In the genomic region with DNA sequence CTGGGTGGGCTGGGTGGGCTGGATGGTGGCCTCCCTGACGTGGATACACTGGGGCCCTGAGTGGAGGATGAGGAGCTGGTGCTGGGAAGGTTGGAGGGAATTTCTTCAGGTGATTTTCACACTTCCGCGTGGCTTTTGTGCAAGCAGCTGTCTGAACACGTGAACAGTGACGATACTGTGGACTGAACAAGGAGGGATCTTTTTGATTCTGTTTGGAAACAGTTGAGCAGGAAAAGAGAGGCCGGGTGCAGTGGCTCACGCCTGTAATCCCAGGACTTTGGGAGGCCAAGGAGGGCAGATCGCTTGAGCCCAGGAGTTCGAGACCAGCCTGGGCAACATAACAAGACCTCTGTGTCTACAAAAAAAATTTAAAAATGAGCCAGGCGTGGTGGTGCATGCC, we compare ENCODE assay signal across 26 cellular contexts. TPM values are rescaled to one million over a fixed set of nuclear protein-coding genes. Genes with fewer than 3 reads are reported as not detected.
"Had no signal": no experiment of that assay in that cellular context is flagged by ENCODE, and none has a peak within 500 bp of the region (broad histone marks: within the 10 kb centered on the region; RNA-seq: fewer than 3 reads in every experiment).

No MANE protein-coding gene starts in this region.

- FAIRE-seq: islet of Langerhans, pancreas had no signal

- ATAC-seq: activated CD4-positive, alpha-beta T cell treated with anti-CD3 and anti-CD28 coated beads for 36 hours; activated T-helper 17 cell treated with anti-CD3 and anti-CD28 coated beads, Interleukin-2, amount 50 U/mL, for 72 hours; gastrocnemius medialis; left cardiac atrium; naive thymus-derived CD4-positive, alpha-beta T cell; stimulated activated effector memory CD8-positive, alpha-beta T cell treated with anti-CD3 and anti-CD28 coated beads, Interleukin-12 subunit alpha, Interleukin-12 subunit beta, amount 100 ng/mL, for 72 hours; stimulated activated naive CD8-positive, alpha-beta T cell treated with anti-CD3 and anti-CD28 coated beads, Interleukin-15, amount 100 ng/mL, for 72 hours had no signal

- H3K27ac Mint-ChIP-seq: activated B cell treated with CpG ODN at 0.5 μM for 24 hours; activated CD4-positive, alpha-beta T cell treated with anti-CD3 and anti-CD28 coated beads for 36 hours; activated naive CD8-positive, alpha-beta T cell treated with anti-CD3 and anti-CD28 coated beads for 36 hours; activated T-cell treated with anti-CD3 and anti-CD28 coated beads, Interleukin-2, amount 50 U/mL, for 24 hours; activated T-helper 17 cell treated with anti-CD3 and anti-CD28 coated beads, Interleukin-2, amount 50 U/mL, for 72 hours; endodermal cell; stimulated activated effector memory CD8-positive, alpha-beta T cell treated with anti-CD3 and anti-CD28 coated beads, Interleukin-12 subunit alpha, Interleukin-12 subunit beta, amount 100 ng/mL, for 72 hours; T-helper 1 cell treated with Interleukin-12 subunit alpha and Interleukin-12 subunit beta and Interleukin-4 antibody, amounts not matched to agents 30 μg/mL and 1 μg/mL, for 36 hours had no signal

- H3K27me3 Mint-ChIP-seq: activated B cell treated with CpG ODN at 0.5 μM for 24 hours; activated CD4-positive, alpha-beta T cell treated with anti-CD3 and anti-CD28 coated beads for 36 hours; activated naive CD8-positive, alpha-beta T cell treated with anti-CD3 and anti-CD28 coated beads for 36 hours; activated T-cell treated with anti-CD3 and anti-CD28 coated beads, Interleukin-2, amount 50 U/mL, for 24 hours; activated T-helper 17 cell treated with anti-CD3 and anti-CD28 coated beads, Interleukin-2, amount 50 U/mL, for 72 hours; naive thymus-derived CD4-positive, alpha-beta T cell; stimulated activated naive CD8-positive, alpha-beta T cell treated with anti-CD3 and anti-CD28 coated beads, Interleukin-15, amount 100 ng/mL, for 72 hours had no signal

- H3K4me3 Mint-ChIP-seq: activated B cell treated with CpG ODN at 0.5 μM for 24 hours; activated CD4-positive, alpha-beta T cell treated with anti-CD3 and anti-CD28 coated beads for 36 hours; activated naive CD8-positive, alpha-beta T cell treated with anti-CD3 and anti-CD28 coated beads for 36 hours; activated T-cell treated with anti-CD3 and anti-CD28 coated beads, Interleukin-2, amount 50 U/mL, for 24 hours; activated T-helper 17 cell treated with anti-CD3 and anti-CD28 coated beads, Interleukin-2, amount 50 U/mL, for 72 hours; endodermal cell; naive thymus-derived CD4-positive, alpha-beta T cell; stimulated activated effector memory CD8-positive, alpha-beta T cell treated with anti-CD3 and anti-CD28 coated beads, Interleukin-12 subunit alpha, Interleukin-12 subunit beta, amount 100 ng/mL, for 72 hours; stimulated activated naive CD8-positive, alpha-beta T cell treated with anti-CD3 and anti-CD28 coated beads, Interleukin-15, amount 100 ng/mL, for 72 hours; T-helper 1 cell treated with Interleukin-12 subunit alpha and Interleukin-12 subunit beta and Interleukin-4 antibody, amounts not matched to agents 30 μg/mL and 1 μg/mL, for 36 hours had no signal

- H3K4me1 Mint-ChIP-seq: activated B cell treated with CpG ODN at 0.5 μM for 24 hours; activated CD4-positive, alpha-beta T cell treated with anti-CD3 and anti-CD28 coated beads for 36 hours; activated naive CD8-positive, alpha-beta T cell treated with anti-CD3 and anti-CD28 coated beads for 36 hours; activated T-helper 17 cell treated with anti-CD3 and anti-CD28 coated beads, Interleukin-2, amount 50 U/mL, for 72 hours; endodermal cell; naive thymus-derived CD4-positive, alpha-beta T cell; stimulated activated effector memory CD8-positive, alpha-beta T cell treated with anti-CD3 and anti-CD28 coated beads, Interleukin-12 subunit alpha, Interleukin-12 subunit beta, amount 100 ng/mL, for 72 hours; stimulated activated naive CD8-positive, alpha-beta T cell treated with anti-CD3 and anti-CD28 coated beads, Interleukin-15, amount 100 ng/mL, for 72 hours had no signal

- H3K36me3 Mint-ChIP-seq: activated naive CD8-positive, alpha-beta T cell treated with anti-CD3 and anti-CD28 coated beads for 36 hours; naive thymus-derived CD4-positive, alpha-beta T cell; stimulated activated effector memory CD8-positive, alpha-beta T cell treated with anti-CD3 and anti-CD28 coated beads, Interleukin-12 subunit alpha, Interleukin-12 subunit beta, amount 100 ng/mL, for 72 hours had no signal

- H3K36me3 ChIP-seq: esophagus squamous epithelium, gastrocnemius medialis, pancreas, tibial artery had no signal

- H3K9me3 Mint-ChIP-seq: activated B cell treated with CpG ODN at 0.5 μM for 24 hours; activated naive CD8-positive, alpha-beta T cell treated with anti-CD3 and anti-CD28 coated beads for 36 hours; activated T-cell treated with anti-CD3 and anti-CD28 coated beads, Interleukin-2, amount 50 U/mL, for 24 hours; activated T-helper 17 cell treated with anti-CD3 and anti-CD28 coated beads, Interleukin-2, amount 50 U/mL, for 72 hours; endodermal cell; stimulated activated effector memory CD8-positive, alpha-beta T cell treated with anti-CD3 and anti-CD28 coated beads, Interleukin-12 subunit alpha, Interleukin-12 subunit beta, amount 100 ng/mL, for 72 hours; stimulated activated naive CD8-positive, alpha-beta T cell treated with anti-CD3 and anti-CD28 coated beads, Interleukin-15, amount 100 ng/mL, for 72 hours; T-helper 1 cell treated with Interleukin-12 subunit alpha and Interleukin-12 subunit beta and Interleukin-4 antibody, amounts not matched to agents 30 μg/mL and 1 μg/mL, for 36 hours had no signal

- H3K4me3 ChIP-seq: coronary artery, esophagus squamous epithelium, gastrocnemius medialis, pancreas, tibial artery had no signal

- H3K9me3 ChIP-seq: esophagus squamous epithelium, gastrocnemius medialis, pancreas, tibial artery had no signal

- H3K4me1 ChIP-seq: esophagus squamous epithelium, gastrocnemius medialis, pancreas, tibial artery had no signal

- H3K27me3 ChIP-seq: esophagus squamous epithelium, gastrocnemius medialis, pancreas, tibial artery had no signal

- DNase-seq: activated B cell treated with CpG ODN at 0.5 μM for 24 hours; activated CD4-positive, alpha-beta T cell treated with anti-CD3 and anti-CD28 coated beads for 36 hours; activated CD4-positive, alpha-beta T cell treated with anti-CD3 and anti-CD28 coated beads, Interleukin-2, amount 50 U/mL, for 4 hours; activated CD8-positive, alpha-beta memory T cell treated with anti-CD3 and anti-CD28 coated beads for 24 hours; activated CD8-positive, alpha-beta memory T cell treated with anti-CD3 and anti-CD28 coated beads, Interleukin-2, amount 50 U/mL, for 4 hours; activated naive CD8-positive, alpha-beta T cell treated with anti-CD3 and anti-CD28 coated beads for 36 hours; activated T-cell treated with anti-CD3 and anti-CD28 coated beads, Interleukin-2, amount 50 U/mL, for 24 hours; endodermal cell; esophagus squamous epithelium; gastrocnemius medialis; left cardiac atrium; mesenchymal stem cell; naive thymus-derived CD4-positive, alpha-beta T cell; pancreas; right cardiac atrium; stimulated activated CD4-positive, alpha-beta T cell treated with anti-CD3 and anti-CD28 coated beads, Interleukin-1b, Interleukin-23, amount 100 ng/mL, for 48 hours; stimulated activated naive CD8-positive, alpha-beta T cell treated with anti-CD3 and anti-CD28 coated beads, Interleukin-15, amount 100 ng/mL, for 72 hours; T1000; tibial artery had no signal

- H3K27ac ChIP-seq: coronary artery, esophagus squamous epithelium, gastrocnemius medialis, pancreas, tibial artery had no signal

RNA-seq across cellular contexts. Expression of gene SLC25A41, which starts 31.5 kb away (rescaled TPM):
- total RNA-seq: activated T-helper 17 cell treated with anti-CD3 and anti-CD28 coated beads, Interleukin-2, amount 50 U/mL, for 72 hours; bronchial epithelial cell; urinary bladder had no signal
- polyA plus RNA-seq: naive thymus-derived CD4-positive, alpha-beta T cell had no signal
